13 cellular contexts compared by ENCODE assay signal in genomic region chr12:1122803-1123202, GRCh38.
DNase-seq lines count a peak whose midpoint lies in the region; ATAC-seq and TF ChIP-seq lines count a peak whose summit lies in the region.
"Had no signal": no experiment of that assay in that cellular context is flagged by ENCODE, and none has a peak within 500 bp of the region (broad histone marks: within the 10 kb centered on the region; RNA-seq: fewer than 3 reads in every experiment).

No MANE protein-coding gene starts in this region.

- WGBS in tibial nerve, 2 donors = 75 to 85% methylated on average over 3 of the region's 3 CpGs

- H3K4me1 Mint-ChIP-seq in CD4-positive, alpha-beta memory T cell = peaks cover 14 to 33% (median 22%) of the 10 kb centered on the region in 4 donors
- H3K4me1 Mint-ChIP-seq in activated CD4-positive, alpha-beta T cell treated with anti-CD3 and anti-CD28 coated beads, Interleukin-2, amount 10 ng/mL, durations not matched to agents 7 days and 5 days = peaks cover 20% of the 10 kb centered on the region
- peaks cover 28 to 32% of the 10 kb centered on the region in 2 donors for H3K4me1 Mint-ChIP-seq in immature natural killer cell
- H3K4me1 Mint-ChIP-seq: memory B cell had no signal

- no peaks in the 10 kb centered on the region for H3K36me3 ChIP-seq in CD4-positive, alpha-beta memory T cell (ENCODE audit: insufficient read depth, low read length)
- H3K36me3 ChIP-seq in right atrium auricular region = no peaks in the 10 kb centered on the region
- peaks cover 0 to 3% (median 0%) of the 10 kb centered on the region in 3 donors for H3K36me3 ChIP-seq in tibial nerve

- peak overlapping the region; percentile 6 to 91 (median 75) for H3K27ac Mint-ChIP-seq in CD4-positive, alpha-beta memory T cell
- no peak overlapping the region for H3K27ac Mint-ChIP-seq in activated CD4-positive, alpha-beta T cell treated with anti-CD3 and anti-CD28 coated beads, Interleukin-2, amount 10 ng/mL, durations not matched to agents 7 days and 5 days
- H3K27ac Mint-ChIP-seq in immature natural killer cell = peak overlapping the region in 5 of 6 donors; percentile 12 to 66 (median 49)
- H3K27ac Mint-ChIP-seq: activated B cell treated with CpG ODN at 0.5 μM for 24 hours, memory B cell had no signal

- DNase-seq in CD4-positive, alpha-beta memory T cell = peak; percentile 68 to 83 (median 75)
- DNase-seq in Jurkat, Clone E6-1 (ENCODE audit: low read depth, low spot score) = peak; percentile 95
- DNase-seq in activated CD4-positive, alpha-beta T cell treated with anti-CD3 and anti-CD28 coated beads, Interleukin-2, amount 10 ng/mL, durations not matched to agents 7 days and 5 days = peak; percentile 52
- DNase-seq in immature natural killer cell (peak in 2 of 3 donors; percentile 39 to 49), medulla oblongata (ENCODE audit: extremely low spot score) (no peak), right atrium auricular region (ENCODE audit: low spot score) (no peak), tibial nerve (ENCODE audit: low spot score in 2 of 2) (no peak)
- DNase-seq: activated B cell treated with CpG ODN at 0.5 μM for 24 hours, caudate nucleus, Karpas-422, stomach had no signal

- intact Hi-C loops in CD4-positive, alpha-beta memory T cell (cut with micrococcal nuclease) = no loop called here

- H3K9me3 ChIP-seq in CD4-positive, alpha-beta memory T cell (ENCODE audit: control insufficient read depth in 1 of 2, low read length in 2 of 2) = no peaks in the 10 kb centered on the region
- H3K9me3 ChIP-seq in right atrium auricular region (no peaks in the 10 kb centered on the region), tibial nerve (no peaks in the 10 kb centered on the region)
- H3K9me3 ChIP-seq: stomach had no signal

- no peak overlapping the region for H3K4me3 ChIP-seq in CD4-positive, alpha-beta memory T cell (ENCODE audit: low read length in 2 of 2)
- H3K4me3 ChIP-seq in Jurkat, Clone E6-1 (ENCODE audit: low read length) = no peak overlapping the region
- H3K4me3 ChIP-seq in right atrium auricular region (no peak overlapping the region), tibial nerve (no peak overlapping the region)
- H3K4me3 ChIP-seq: stomach had no signal

- no peak for TF ChIP-seq EP300 in tibial nerve (IDR thresholded peaks at IDR 0.05)

- POLR2A ChIA-PET in CD4-positive, alpha-beta memory T cell (lab: Charles Lee; ENCODE audit: partially characterized antibody) = interaction anchor here (0.6 to 1.4 kb wide), 4 partner anchors 469 to 483 kb away, joined by 3 to 7 read pairs (median 4); no protein-coding TSS in a partner anchor
- POLR2A ChIA-PET in activated CD4-positive, alpha-beta T cell treated with anti-CD3 and anti-CD28 coated beads, Interleukin-2, amount 10 ng/mL, durations not matched to agents 7 days and 5 days (lab: Charles Lee) = interaction anchor here (0.6 kb wide), 1 partner anchor 9 kb away, joined by 3 read pairs; no protein-coding TSS in a partner anchor

- no peak for TF ChIP-seq POLR2A in tibial nerve (IDR thresholded peaks at IDR 0.05)

- peak overlapping the region in 4 of 8 donors; percentile 2 to 52 (median 37) for H3K4me3 Mint-ChIP-seq in CD4-positive, alpha-beta memory T cell
- no peak overlapping the region for H3K4me3 Mint-ChIP-seq in activated CD4-positive, alpha-beta T cell treated with anti-CD3 and anti-CD28 coated beads, Interleukin-2, amount 10 ng/mL, durations not matched to agents 7 days and 5 days
- H3K4me3 Mint-ChIP-seq in immature natural killer cell = peak overlapping the region in 2 of 5 donors; percentile 37 to 41
- H3K4me3 Mint-ChIP-seq: activated B cell treated with CpG ODN at 0.5 μM for 24 hours, memory B cell had no signal

- no peaks in the 10 kb centered on the region for H3K27me3 ChIP-seq in CD4-positive, alpha-beta memory T cell (ENCODE audit: insufficient read depth, low read length)
- no peaks in the 10 kb centered on the region for H3K27me3 ChIP-seq in right atrium auricular region
- H3K27me3 ChIP-seq in tibial nerve = no peaks in the 10 kb centered on the region
- H3K27me3 ChIP-seq: stomach had no signal

- peaks cover 22% of the 10 kb centered on the region for H3K4me1 ChIP-seq in CD4-positive, alpha-beta memory T cell (ENCODE audit: insufficient read depth, low read length)
- peaks cover 0 to 3% of the 10 kb centered on the region in 2 donors for H3K4me1 ChIP-seq in right atrium auricular region
- no peaks in the 10 kb centered on the region for H3K4me1 ChIP-seq in tibial nerve
- H3K4me1 ChIP-seq: stomach had no signal

- CTCF ChIA-PET in CD4-positive, alpha-beta memory T cell (lab: Charles Lee; ENCODE audit: partially characterized antibody) = interaction anchor here (1.0 to 2.8 kb wide), 2 partner anchors 9 to 460 kb away, joined by 5 to 18 read pairs; no protein-coding TSS in a partner anchor
- CTCF ChIA-PET in activated CD4-positive, alpha-beta T cell treated with anti-CD3 and anti-CD28 coated beads, Interleukin-2, amount 10 ng/mL, durations not matched to agents 7 days and 5 days (lab: Charles Lee) = interaction anchor here (0.5 to 1.3 kb wide), 2 partner anchors 55 to 482 kb away, joined by 3 to 5 read pairs; no protein-coding TSS in a partner anchor

- ATAC-seq in HG03571 (IDR thresholded peaks at IDR 0.05; ENCODE audit: unreplicated experiment) = no peak

- H3K9me3 Mint-ChIP-seq in CD4-positive, alpha-beta memory T cell = no peaks in the 10 kb centered on the region
- H3K9me3 Mint-ChIP-seq in activated CD4-positive, alpha-beta T cell treated with anti-CD3 and anti-CD28 coated beads, Interleukin-2, amount 10 ng/mL, durations not matched to agents 7 days and 5 days = no peaks in the 10 kb centered on the region
- H3K9me3 Mint-ChIP-seq in immature natural killer cell = no peaks in the 10 kb centered on the region
- H3K9me3 Mint-ChIP-seq: activated B cell treated with CpG ODN at 0.5 μM for 24 hours, memory B cell had no signal

- no peak overlapping the region for H3K27ac ChIP-seq in CD4-positive, alpha-beta memory T cell (ENCODE audit: low read depth, low read length)
- H3K27ac ChIP-seq in right atrium auricular region (no peak overlapping the region), tibial nerve (no peak overlapping the region)
- H3K27ac ChIP-seq: stomach had no signal

- no peaks in the 10 kb centered on the region for H3K36me3 Mint-ChIP-seq in CD4-positive, alpha-beta memory T cell
- H3K36me3 Mint-ChIP-seq in activated CD4-positive, alpha-beta T cell treated with anti-CD3 and anti-CD28 coated beads, Interleukin-2, amount 10 ng/mL, durations not matched to agents 7 days and 5 days (ENCODE audit: low read depth) = peaks cover 4% of the 10 kb centered on the region
- peaks cover 0 to 4% (median 4%) of the 10 kb centered on the region in 3 donors for H3K36me3 Mint-ChIP-seq in immature natural killer cell

- H3K27me3 Mint-ChIP-seq in CD4-positive, alpha-beta memory T cell = no peaks in the 10 kb centered on the region
- no peaks in the 10 kb centered on the region for H3K27me3 Mint-ChIP-seq in activated CD4-positive, alpha-beta T cell treated with anti-CD3 and anti-CD28 coated beads, Interleukin-2, amount 10 ng/mL, durations not matched to agents 7 days and 5 days
- H3K27me3 Mint-ChIP-seq in immature natural killer cell (ENCODE audit: low read depth in 3 of 3) = no peaks in the 10 kb centered on the region
- H3K27me3 Mint-ChIP-seq: activated B cell treated with CpG ODN at 0.5 μM for 24 hours, memory B cell had no signal

- no peak for TF ChIP-seq CTCF in right atrium auricular region (IDR thresholded peaks at IDR 0.05)
- no peak for TF ChIP-seq CTCF in tibial nerve (IDR thresholded peaks at IDR 0.05)

Comparison
In these comparisons a context has a peak if more than half of its experiments do, and no peak if none do; other contexts are left out.
1. DNase-seq: peak in CD4-positive, alpha-beta memory T cell (5 of 5), Jurkat, Clone E6-1 (single experiment), activated CD4-positive, alpha-beta T cell treated with anti-CD3 and anti-CD28 coated beads, Interleukin-2, amount 10 ng/mL, durations not matched to agents 7 days and 5 days (single experiment) and immature natural killer cell (2 of 3); none in medulla oblongata (single experiment), right atrium auricular region (single experiment) and tibial nerve (0 of 2).